11 cellular contexts compared by ENCODE assay signal in genomic region chr12:9759680-9760592, GRCh38. TPM values are rescaled to one million over a fixed set of nuclear protein-coding genes. Genes with fewer than 3 reads are reported as not detected.
A peak's percentile ranks its signal among the peaks of the same experiment; 100 is the strongest.
DNase-seq lines count a peak whose midpoint lies in the region; ATAC-seq and TF ChIP-seq lines count a peak whose summit lies in the region.
"Had no signal": no experiment of that assay in that cellular context is flagged by ENCODE, and none has a peak within 500 bp of the region (broad histone marks: within the 10 kb centered on the region; RNA-seq: fewer than 3 reads in every experiment).

No MANE protein-coding gene starts in this region.

- intact Hi-C loops in OCI-LY7 (cut with micrococcal nuclease; ENCODE audit: unreplicated experiment): loop anchor here (2.0 kb wide), 2 partner anchors 17 to 39 kb away; no protein-coding TSS in a partner anchor

- CTCF ChIA-PET in OCI-LY7 (lab: Charles Lee; ENCODE audit: unreplicated experiment): interaction anchor here (1.7 to 1.9 kb wide), 2 partner anchors 17 to 38 kb away, joined by 4 to 5 read pairs; no protein-coding TSS in a partner anchor

- H3K9ac ChIP-seq in duodenal mucosa (ENCODE audit: low read depth in 1 of 2, low read length in 2 of 2): peak overlapping the region in 1 of 2 donors; percentile 52
- H3K9ac ChIP-seq: KMS-11 had no signal

- peak overlapping the region; percentile 65 for H3K4me2 ChIP-seq in OCI-LY7 (ENCODE audit: low read length)
- H3K4me2 ChIP-seq: KMS-11 had no signal

- H3K4me3 Mint-ChIP-seq in stimulated activated naive CD8-positive, alpha-beta T cell treated with anti-CD3 and anti-CD28 coated beads, Interleukin-15, amount 100 ng/mL, for 72 hours: peak overlapping the region; percentile 87 to 89

- DNase-seq in OCI-LY7 (ENCODE audit: low spot score) (no peak), NOMO-1 treated with dmso at 0.1 percent for 144 hours (lab: John Stamatoyannopoulos, UW; ENCODE audit: unreplicated experiment) (no peak), NCI-H1694 treated with DMSO at 0.1 percent for 48 hours (lab: John Stamatoyannopoulos, UW) (no peak)
- no peak for DNase-seq in stimulated activated naive CD8-positive, alpha-beta T cell treated with anti-CD3 and anti-CD28 coated beads, Interleukin-15, amount 100 ng/mL, for 72 hours
- no peak for DNase-seq in stimulated activated CD4-positive, alpha-beta T cell treated with anti-CD3 and anti-CD28 coated beads, Interleukin-4, amount 100 ng/mL, for 4 hours
- DNase-seq: Caco-2, NCI-H2029 had no signal

- H2AFZ ChIP-seq in OCI-LY7 (ENCODE audit: low read length): no peak overlapping the region

- H3K4me3 ChIP-seq in GM12875 (ENCODE audit: low read depth, low read length) (peak overlapping the region; percentile 59), OCI-LY7 (ENCODE audit: low read depth, low read length, poor library complexity, severe bottlenecking) (peak overlapping the region; percentile 67), duodenal mucosa (ENCODE audit: low read depth in 1 of 2, low read length in 2 of 2) (peak overlapping the region; percentile 38 to 63)

- peaks cover 38% of the 10 kb centered on the region; the same call in 1 of the 2 replicates for H3K79me2 ChIP-seq in OCI-LY7 (ENCODE audit: insufficient read depth, low read depth, low read length)

- TF ChIP-seq CTCF in GM12875 (IDR thresholded peaks at IDR 0.05; ENCODE audit: borderline replicate concordance, insufficient read depth, low read depth, low read length) (no peak), OCI-LY7 (conservative IDR thresholded peaks at IDR 0.05; ENCODE audit: low read length) (no peak)

- H3K9me3 ChIP-seq in OCI-LY7 (ENCODE audit: low read length) (peaks cover 6% of the 10 kb centered on the region; the same call in 1 of the 2 replicates), duodenal mucosa (ENCODE audit: control insufficient read depth in 1 of 2, low read length in 2 of 2) (no peaks in the 10 kb centered on the region)
- H3K9me3 ChIP-seq: Caco-2 had no signal

- peaks cover 44% of the 10 kb centered on the region for H3K4me1 Mint-ChIP-seq in stimulated activated naive CD8-positive, alpha-beta T cell treated with anti-CD3 and anti-CD28 coated beads, Interleukin-15, amount 100 ng/mL, for 72 hours

- no peaks in the 10 kb centered on the region for H3K27me3 ChIP-seq in duodenal mucosa (ENCODE audit: control insufficient read depth in 1 of 2, insufficient read depth in 2 of 2, low read length in 2 of 2)

- H3K27ac ChIP-seq in OCI-LY7 (ENCODE audit: low read depth, low read length, poor library complexity, severe bottlenecking) (peak overlapping the region; percentile 56), duodenal mucosa (ENCODE audit: low read depth, low read length) (peak overlapping the region; percentile 23)
- H3K27ac ChIP-seq: KMS-11 had no signal

- H3K4me1 ChIP-seq in OCI-LY7 (ENCODE audit: insufficient read depth, low read length, poor library complexity, severe bottlenecking) (peaks cover 59% of the 10 kb centered on the region), duodenal mucosa (ENCODE audit: control insufficient read depth in 1 of 2, insufficient read depth in 2 of 2, low read length in 2 of 2) (peaks cover 7 to 13% of the 10 kb centered on the region in 2 donors)
- H3K4me1 ChIP-seq: Caco-2 had no signal

- H3K9me2 ChIP-seq in OCI-LY7 (ENCODE audit: insufficient read depth, low read length): no peaks in the 10 kb centered on the region

- peaks cover 18% of the 10 kb centered on the region for H3K36me3 ChIP-seq in OCI-LY7 (ENCODE audit: insufficient read depth, low read length)
- no peaks in the 10 kb centered on the region for H3K36me3 ChIP-seq in duodenal mucosa (ENCODE audit: control insufficient read depth in 1 of 2, insufficient read depth in 2 of 2, low read length in 2 of 2)

- BruUV-seq in OCI-LY7 (replicated peaks; lab: Mats Ljungman, UMichigan): TSS peak; percentile 72

- POLR2A ChIA-PET in OCI-LY7 (lab: Charles Lee): interaction anchor here (0.5 to 4.1 kb wide), 25 partner anchors 8 to 636 kb away, joined by 3 to 40 read pairs (median 4); partner anchors contain the start of genes CLEC2B and CLECL1

- H3K9me3 Mint-ChIP-seq in stimulated activated naive CD8-positive, alpha-beta T cell treated with anti-CD3 and anti-CD28 coated beads, Interleukin-15, amount 100 ng/mL, for 72 hours: peaks cover 0 to 5% of the 10 kb centered on the region in 2 donors

- H3K27ac Mint-ChIP-seq in stimulated activated naive CD8-positive, alpha-beta T cell treated with anti-CD3 and anti-CD28 coated beads, Interleukin-15, amount 100 ng/mL, for 72 hours: peak overlapping the region; percentile 97 to 99

- H4K20me1 ChIP-seq in OCI-LY7 (ENCODE audit: insufficient read depth, low read length): no peaks in the 10 kb centered on the region

- no peaks in the 10 kb centered on the region for H3K27me3 Mint-ChIP-seq in stimulated activated naive CD8-positive, alpha-beta T cell treated with anti-CD3 and anti-CD28 coated beads, Interleukin-15, amount 100 ng/mL, for 72 hours

- ATAC-seq in stimulated activated naive CD8-positive, alpha-beta T cell treated with anti-CD3 and anti-CD28 coated beads, Interleukin-15, amount 100 ng/mL, for 72 hours: no peak

RNA-seq across cellular contexts. Expression of gene CD69, which starts 0.8 kb away (rescaled TPM):
- 12.3 and 13.7 TPM in 2 replicates for total RNA-seq in OCI-LY7 (2014; rRNA removed; shearing (Covaris generic))
- 9.7 and 10.3 TPM in 2 replicates for total RNA-seq in OCI-LY7 (2022)
- total RNA-seq: Caco-2 had no signal

RNA-seq across cellular contexts. Expression of gene CLECL1, which starts 27.0 kb away (rescaled TPM):
- total RNA-seq in OCI-LY7 (2014; rRNA removed; shearing (Covaris generic)): 68.4 and 73.3 TPM in 2 replicates
- 106 and 114 TPM in 2 replicates for total RNA-seq in OCI-LY7 (2022)
- total RNA-seq: Caco-2, pulmonary artery endothelial cell had no signal
